In the genomic region with DNA sequence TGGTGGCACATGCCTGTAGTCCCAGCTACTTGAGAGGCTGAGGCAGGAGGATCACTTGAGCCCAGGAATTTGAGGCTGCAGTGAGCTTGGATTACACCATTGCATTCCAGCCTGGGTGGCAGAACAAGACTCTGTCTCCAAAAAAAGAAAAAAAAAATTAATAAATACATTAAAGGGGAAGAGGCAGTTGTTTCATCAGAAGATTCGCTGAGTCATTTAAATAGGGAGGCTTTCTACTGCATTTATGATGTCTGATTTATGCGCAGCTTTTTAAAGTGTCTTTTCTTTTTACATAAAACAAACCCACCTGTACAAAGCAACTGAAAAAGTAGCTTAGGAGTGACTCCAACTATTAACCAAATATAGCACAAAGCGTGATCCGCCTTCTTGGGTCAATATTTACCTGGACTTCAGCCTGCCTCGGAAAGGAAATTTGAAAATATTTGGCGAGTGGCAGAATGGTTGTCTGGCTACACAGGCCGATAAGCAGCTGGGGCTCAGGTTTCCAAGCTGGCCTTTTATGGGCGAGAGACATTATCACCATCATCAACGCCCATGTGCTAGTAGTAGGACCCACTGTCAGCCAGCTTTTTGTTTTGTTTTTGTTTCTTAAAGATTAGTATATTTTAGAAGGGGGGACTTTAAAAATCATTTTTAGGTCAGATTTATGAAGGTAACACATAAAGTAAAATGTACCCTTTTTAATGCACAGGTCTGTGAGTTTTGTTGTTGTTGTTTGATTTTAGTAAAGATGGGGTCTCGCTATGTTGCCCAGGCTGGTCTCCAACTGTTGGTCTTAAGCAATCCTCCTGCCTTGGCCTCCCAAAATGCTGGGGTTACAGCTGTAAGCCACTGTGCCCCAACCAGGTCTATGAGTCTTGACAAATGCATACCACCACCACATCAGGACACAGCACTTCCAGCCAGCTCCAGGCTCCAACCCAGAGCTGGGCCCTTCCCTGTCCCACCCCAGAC, we compare ENCODE assay signal across 13 cellular contexts. TPM values are rescaled to one million over a fixed set of nuclear protein-coding genes. Genes with fewer than 3 reads are reported as not detected.
A peak's percentile ranks its signal among the peaks of the same experiment; 100 is the strongest.
DNase-seq lines count a peak whose midpoint lies in the region; ATAC-seq, FAIRE-seq and TF ChIP-seq lines count a peak whose summit lies in the region.
"Had no signal": no experiment of that assay in that cellular context is flagged by ENCODE, and none has a peak within 500 bp of the region (broad histone marks: within the 10 kb centered on the region; RNA-seq: fewer than 3 reads in every experiment).

No MANE protein-coding gene starts in this region.

- intact Hi-C loops in kidney (cut with DNase I): no loop called here

- H3K4me3 Mint-ChIP-seq in WTC11: no peak overlapping the region
- H3K4me3 Mint-ChIP-seq: activated CD4-positive, alpha-beta T cell treated with anti-CD3 and anti-CD28 coated beads, Interleukin-2, amount 10 ng/mL, durations not matched to agents 24 days and 14 days; naive B cell had no signal

- H3K9ac ChIP-seq in kidney (ENCODE audit: low read length in 2 of 2): no peak overlapping the region

- H3K4me3 ChIP-seq in gastroesophageal sphincter (no peak overlapping the region), kidney (ENCODE audit: low read length in 2 of 2) (no peak overlapping the region)
- H3K4me3 ChIP-seq: thyroid gland had no signal

- POLR2A ChIA-PET in WTC11 (lab: Charles Lee): no interaction called here

- H3K27ac ChIP-seq in gastroesophageal sphincter (no peak overlapping the region), kidney (ENCODE audit: low read depth in 2 of 2, low read length in 2 of 2) (no peak overlapping the region)
- H3K27ac ChIP-seq: thyroid gland had no signal

- no peak overlapping the region for H3K27ac Mint-ChIP-seq in WTC11
- H3K27ac Mint-ChIP-seq: activated CD4-positive, alpha-beta T cell treated with anti-CD3 and anti-CD28 coated beads, Interleukin-2, amount 10 ng/mL, durations not matched to agents 24 days and 14 days; naive B cell had no signal

- DNase-seq in DMS53 (lab: John Stamatoyannopoulos, UW): peak; percentile 96
- DNase-seq in NCI-H1930 (lab: John Stamatoyannopoulos, UW): peak; percentile 50 to 71
- DNase-seq in WTC11 (ENCODE audit: low spot score): no peak
- DNase-seq in mucosa of gallbladder (ENCODE audit: low spot score): peak; percentile 76
- no peak for DNase-seq in OCI-M2 (lab: John Stamatoyannopoulos, UW; ENCODE audit: unreplicated experiment)
- no peak for DNase-seq in Kasumi-1 (lab: John Stamatoyannopoulos, UW)
- no peak for DNase-seq in kidney
- DNase-seq: activated CD4-positive, alpha-beta T cell treated with anti-CD3 and anti-CD28 coated beads, Interleukin-2, amount 10 ng/mL, durations not matched to agents 24 days and 14 days; naive B cell; OCI-M1; thyroid gland had no signal

- WGBS in gastroesophageal sphincter (ENCODE audit: low coverage in 1 of 2), 2 donors: 58 to 66% methylated on average over 8 to 10 of the region's 10 CpGs

- H3K9me3 Mint-ChIP-seq in WTC11: no peaks in the 10 kb centered on the region
- H3K9me3 Mint-ChIP-seq: activated CD4-positive, alpha-beta T cell treated with anti-CD3 and anti-CD28 coated beads, Interleukin-2, amount 10 ng/mL, durations not matched to agents 24 days and 14 days; naive B cell had no signal

- no peaks in the 10 kb centered on the region for H3K36me3 Mint-ChIP-seq in WTC11
- H3K36me3 Mint-ChIP-seq: naive B cell had no signal

- H3K36me3 ChIP-seq in gastroesophageal sphincter (no peaks in the 10 kb centered on the region), kidney (ENCODE audit: control insufficient read depth in 1 of 2, insufficient read depth in 2 of 2, low read length in 2 of 2) (no peaks in the 10 kb centered on the region)
- H3K36me3 ChIP-seq: thyroid gland had no signal

- TF ChIP-seq POLR2A in gastroesophageal sphincter (IDR thresholded peaks at IDR 0.05): no peak

- H3K27me3 ChIP-seq in gastroesophageal sphincter: no peaks in the 10 kb centered on the region
- H3K27me3 ChIP-seq: thyroid gland had no signal

- no peak for FAIRE-seq in kidney (lab: Jason Lieb, UNC)

- H3K27me3 Mint-ChIP-seq in WTC11 (ENCODE audit: low read depth): no peaks in the 10 kb centered on the region
- H3K27me3 Mint-ChIP-seq: activated CD4-positive, alpha-beta T cell treated with anti-CD3 and anti-CD28 coated beads, Interleukin-2, amount 10 ng/mL, durations not matched to agents 24 days and 14 days; naive B cell had no signal

- H3K4me1 Mint-ChIP-seq in WTC11: peaks cover 4% of the 10 kb centered on the region; the same call in 1 of the 2 replicates
- H3K4me1 Mint-ChIP-seq: activated CD4-positive, alpha-beta T cell treated with anti-CD3 and anti-CD28 coated beads, Interleukin-2, amount 10 ng/mL, durations not matched to agents 24 days and 14 days; naive B cell had no signal

- CTCF ChIA-PET in WTC11 (lab: Charles Lee): interaction anchor here (1.0 to 3.1 kb wide), 6 partner anchors 10 to 75 kb away, joined by 3 to 16 read pairs (median 5); a partner anchor contains a TSS

- TF ChIP-seq CTCF in WTC11 (IDR thresholded peaks at IDR 0.05) (no peak), gastroesophageal sphincter (IDR thresholded peaks at IDR 0.05) (no peak), kidney (IDR thresholded peaks at IDR 0.05; ENCODE audit: borderline replicate concordance, extremely low read depth, insufficient read depth) (no peak)

- no peaks in the 10 kb centered on the region for H3K9me3 ChIP-seq in gastroesophageal sphincter
- no peaks in the 10 kb centered on the region for H3K9me3 ChIP-seq in kidney (ENCODE audit: control insufficient read depth in 1 of 2, low read length in 2 of 2)
- H3K9me3 ChIP-seq: thyroid gland had no signal

- no peak for ATAC-seq in WTC11
- no peak for ATAC-seq in gastroesophageal sphincter

- H3K4me1 ChIP-seq in gastroesophageal sphincter (no peaks in the 10 kb centered on the region), kidney (ENCODE audit: control insufficient read depth in 1 of 2, insufficient read depth in 1 of 2, low read depth in 1 of 2, low read length in 2 of 2) (no peaks in the 10 kb centered on the region)

- TF ChIP-seq EP300 in gastroesophageal sphincter (IDR thresholded peaks at IDR 0.05): no peak

TF ChIP-seq in WTC11, 78 proteins besides CTCF, POLR2A, EP300 and RAD21:
- TF ChIP-seq, protein P1, sequence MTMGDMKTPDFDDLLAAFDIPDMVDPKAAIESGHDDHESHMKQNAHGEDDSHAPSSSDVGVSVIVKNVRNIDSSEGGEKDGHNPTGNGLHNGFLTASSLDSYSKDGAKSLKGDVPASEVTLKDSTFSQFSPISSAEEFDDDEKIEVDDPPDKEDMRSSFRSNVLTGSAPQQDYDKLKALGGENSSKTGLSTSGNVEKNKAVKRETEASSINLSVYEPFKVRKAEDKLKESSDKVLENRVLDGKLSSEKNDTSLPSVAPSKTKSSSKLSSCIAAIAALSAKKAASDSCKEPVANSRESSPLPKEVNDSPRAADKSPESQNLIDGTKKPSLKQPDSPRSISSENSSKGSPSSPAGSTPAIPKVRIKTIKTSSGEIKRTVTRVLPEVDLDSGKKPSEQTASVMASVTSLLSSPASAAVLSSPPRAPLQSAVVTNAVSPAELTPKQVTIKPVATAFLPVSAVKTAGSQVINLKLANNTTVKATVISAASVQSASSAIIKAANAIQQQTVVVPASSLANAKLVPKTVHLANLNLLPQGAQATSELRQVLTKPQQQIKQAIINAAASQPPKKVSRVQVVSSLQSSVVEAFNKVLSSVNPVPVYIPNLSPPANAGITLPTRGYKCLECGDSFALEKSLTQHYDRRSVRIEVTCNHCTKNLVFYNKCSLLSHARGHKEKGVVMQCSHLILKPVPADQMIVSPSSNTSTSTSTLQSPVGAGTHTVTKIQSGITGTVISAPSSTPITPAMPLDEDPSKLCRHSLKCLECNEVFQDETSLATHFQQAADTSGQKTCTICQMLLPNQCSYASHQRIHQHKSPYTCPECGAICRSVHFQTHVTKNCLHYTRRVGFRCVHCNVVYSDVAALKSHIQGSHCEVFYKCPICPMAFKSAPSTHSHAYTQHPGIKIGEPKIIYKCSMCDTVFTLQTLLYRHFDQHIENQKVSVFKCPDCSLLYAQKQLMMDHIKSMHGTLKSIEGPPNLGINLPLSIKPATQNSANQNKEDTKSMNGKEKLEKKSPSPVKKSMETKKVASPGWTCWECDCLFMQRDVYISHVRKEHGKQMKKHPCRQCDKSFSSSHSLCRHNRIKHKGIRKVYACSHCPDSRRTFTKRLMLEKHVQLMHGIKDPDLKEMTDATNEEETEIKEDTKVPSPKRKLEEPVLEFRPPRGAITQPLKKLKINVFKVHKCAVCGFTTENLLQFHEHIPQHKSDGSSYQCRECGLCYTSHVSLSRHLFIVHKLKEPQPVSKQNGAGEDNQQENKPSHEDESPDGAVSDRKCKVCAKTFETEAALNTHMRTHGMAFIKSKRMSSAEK (CRISPR knock-in tag; IDR thresholded peaks at IDR 0.05; ENCODE audit: borderline replicate concordance): no peak
- TF ChIP-seq ZNF121 (CRISPR knock-in tag; IDR thresholded peaks at IDR 0.05) (peak; percentile 72; the same call in 1 of the 2 replicates), GABPB1 (CRISPR knock-in tag; IDR thresholded peaks at IDR 0.05) (peak; percentile 67; the same call in 1 of the 2 replicates)
TF ChIP-seq in WTC11: peak in this region for 2.

RNA-seq across cellular contexts. Expression of a gene that starts 42.5 kb away (rescaled TPM):
- total RNA-seq in WTC11 (2021) (5.1 to 5.3 TPM (median 5.2 TPM) in 3 replicates), mucosa of gallbladder (4.6 TPM), gastroesophageal sphincter (10 to 100 TPM in 1 of 4 donors, 1 to 10 TPM in 3; 2.6 to 24.6 (median 5.1) TPM), kidney (147 TPM)
- polyA plus RNA-seq in kidney (ENCODE audit: insufficient read depth, low read depth, low replicate concordance): 103 TPM
- total RNA-seq: HT1080 had no signal

RNA-seq across cellular contexts. Expression of a gene that starts 52.8 kb away (rescaled TPM):
- total RNA-seq in WTC11 (2021) (51.9 to 54.6 TPM (median 53.1 TPM) in 3 replicates), mucosa of gallbladder (18.5 TPM), gastroesophageal sphincter (10 to 100 TPM in 3 of 4 donors, 1 to 10 TPM in 1; 8.6 to 20.7 (median 17.5) TPM), kidney (36.8 TPM)
- polyA plus RNA-seq in kidney (ENCODE audit: insufficient read depth, low read depth, low replicate concordance): 52.1 TPM

Comparison
In these comparisons a context has a peak if more than half of its experiments do, and no peak if none do; other contexts are left out.
1. DNase-seq: peak in DMS53 (single experiment), NCI-H1930 (2 of 2) and mucosa of gallbladder (single experiment); none in WTC11 (single experiment), OCI-M2 (single experiment), Kasumi-1 (0 of 2) and kidney (single experiment).